ENCODE assay signal across 8 cellular contexts in genomic region chr1:87330954-87331318, GRCh38. TPM values are rescaled to one million over a fixed set of nuclear protein-coding genes. Genes with fewer than 3 reads are reported as not detected.
DNase-seq lines count a peak whose midpoint lies in the region; ATAC-seq lines count a peak whose summit lies in the region.

No MANE protein-coding gene starts in this region.

- H3K9me3 Mint-ChIP-seq in activated CD4-positive, alpha-beta memory T cell treated with anti-CD3 and anti-CD28 coated beads, Interleukin-2, amount 10 ng/mL, durations not matched to agents 7 days and 5 days = no peaks in the 10 kb centered on the region
- H3K9me3 Mint-ChIP-seq in stimulated activated naive CD8-positive, alpha-beta T cell treated with anti-CD3 and anti-CD28 coated beads, Interleukin-15, amount 100 ng/mL, for 72 hours = no peaks in the 10 kb centered on the region

- H3K4me1 Mint-ChIP-seq in activated CD4-positive, alpha-beta memory T cell treated with anti-CD3 and anti-CD28 coated beads, Interleukin-2, amount 10 ng/mL, durations not matched to agents 7 days and 5 days = peaks cover 46% of the 10 kb centered on the region
- H3K4me1 Mint-ChIP-seq in stimulated activated naive CD8-positive, alpha-beta T cell treated with anti-CD3 and anti-CD28 coated beads, Interleukin-15, amount 100 ng/mL, for 72 hours = peaks cover 54% of the 10 kb centered on the region

- peaks cover 5% of the 10 kb centered on the region for H3K27me3 ChIP-seq in iPS-18a (ENCODE audit: control insufficient read depth, insufficient read depth, low read length)

- CTCF ChIA-PET in activated CD4-positive, alpha-beta memory T cell treated with anti-CD3 and anti-CD28 coated beads, Interleukin-2, amount 10 ng/mL, durations not matched to agents 7 days and 5 days (lab: Charles Lee) = interaction anchor here (1.0 to 1.2 kb wide), 2 partner anchors 623 kb away, joined by 3 to 4 read pairs; no protein-coding TSS in a partner anchor

- peak overlapping the region; percentile 63 for H3K27ac ChIP-seq in iPS-18a (ENCODE audit: low read length)

- peak overlapping the region; percentile 81 for H3K9ac ChIP-seq in iPS-18a (ENCODE audit: low read length)

- H3K36me3 ChIP-seq in iPS-18a (ENCODE audit: control insufficient read depth, low read depth, low read length) = peaks cover 16% of the 10 kb centered on the region

- H3K27me3 Mint-ChIP-seq in activated CD4-positive, alpha-beta memory T cell treated with anti-CD3 and anti-CD28 coated beads, Interleukin-2, amount 10 ng/mL, durations not matched to agents 7 days and 5 days = no peaks in the 10 kb centered on the region
- no peaks in the 10 kb centered on the region for H3K27me3 Mint-ChIP-seq in stimulated activated naive CD8-positive, alpha-beta T cell treated with anti-CD3 and anti-CD28 coated beads, Interleukin-15, amount 100 ng/mL, for 72 hours

- peaks cover 38% of the 10 kb centered on the region for H3K36me3 Mint-ChIP-seq in activated CD4-positive, alpha-beta memory T cell treated with anti-CD3 and anti-CD28 coated beads, Interleukin-2, amount 10 ng/mL, durations not matched to agents 7 days and 5 days (ENCODE audit: low read depth)

- H3K9me3 ChIP-seq in iPS-18a (ENCODE audit: control insufficient read depth, low read depth, low read length) = no peaks in the 10 kb centered on the region

- peak overlapping the region; percentile 88 for H3K27ac Mint-ChIP-seq in activated CD4-positive, alpha-beta memory T cell treated with anti-CD3 and anti-CD28 coated beads, Interleukin-2, amount 10 ng/mL, durations not matched to agents 7 days and 5 days
- H3K27ac Mint-ChIP-seq in stimulated activated naive CD8-positive, alpha-beta T cell treated with anti-CD3 and anti-CD28 coated beads, Interleukin-15, amount 100 ng/mL, for 72 hours = peak overlapping the region in 1 of 2 donors; percentile 72

- H3K4me3 ChIP-seq in iPS-18a (ENCODE audit: low read length) = peak overlapping the region; percentile 86

- no peak for ATAC-seq in stimulated activated naive CD8-positive, alpha-beta T cell treated with anti-CD3 and anti-CD28 coated beads, Interleukin-15, amount 100 ng/mL, for 72 hours

- H3K4me3 Mint-ChIP-seq in activated CD4-positive, alpha-beta memory T cell treated with anti-CD3 and anti-CD28 coated beads, Interleukin-2, amount 10 ng/mL, durations not matched to agents 7 days and 5 days = peak overlapping the region; percentile 89
- H3K4me3 Mint-ChIP-seq in stimulated activated naive CD8-positive, alpha-beta T cell treated with anti-CD3 and anti-CD28 coated beads, Interleukin-15, amount 100 ng/mL, for 72 hours = peak overlapping the region; percentile 85 to 94

- POLR2A ChIA-PET in activated CD4-positive, alpha-beta memory T cell treated with anti-CD3 and anti-CD28 coated beads, Interleukin-2, amount 10 ng/mL, durations not matched to agents 7 days and 5 days (lab: Charles Lee) = interaction anchor here (0.9 to 3.8 kb wide), 11 partner anchors 9 to 1354 kb away, joined by 3 to 31 read pairs (median 5); partner anchors contain the start of genes PKN2 and SH3GLB1

- DNase-seq in DMS53 treated with DMSO at 0.1 percent for 48 hours (lab: John Stamatoyannopoulos, UW; ENCODE audit: unreplicated experiment) (peak; percentile 61), DMS53 (lab: John Stamatoyannopoulos, UW) (no peak), NCI-H1092 treated with DMSO at 0.1 percent for 48 hours (lab: John Stamatoyannopoulos, UW) (no peak), NCI-H1694 treated with DMSO at 0.1 percent for 48 hours (lab: John Stamatoyannopoulos, UW) (no peak), 8988T (no peak)
- no peak for DNase-seq in activated CD4-positive, alpha-beta memory T cell treated with anti-CD3 and anti-CD28 coated beads, Interleukin-2, amount 10 ng/mL, durations not matched to agents 7 days and 5 days
- no peak for DNase-seq in stimulated activated naive CD8-positive, alpha-beta T cell treated with anti-CD3 and anti-CD28 coated beads, Interleukin-15, amount 100 ng/mL, for 72 hours

- peaks cover 40% of the 10 kb centered on the region for H3K4me1 ChIP-seq in iPS-18a (ENCODE audit: control insufficient read depth, low read depth, low read length)

RNA-seq across cellular contexts. Expression of gene LMO4, which starts 2.3 kb away (rescaled TPM):
- total RNA-seq in activated CD4-positive, alpha-beta memory T cell treated with anti-CD3 and anti-CD28 coated beads, Interleukin-2, amount 10 ng/mL, durations not matched to agents 7 days and 5 days = 10 to 100 TPM; 52.8 to 54.3 TPM
